ENCODE assay signal across 22 cellular contexts in genomic region chr6:166705070-166705469, GRCh38.
DNase-seq lines count a peak whose midpoint lies in the region; ATAC-seq and TF ChIP-seq lines count a peak whose summit lies in the region.
"Had no signal": no experiment of that assay in that cellular context is flagged by ENCODE, and none has a peak within 500 bp of the region (broad histone marks: within the 10 kb centered on the region; RNA-seq: fewer than 3 reads in every experiment).

No MANE protein-coding gene starts in this region.

- H3K9me3 ChIP-seq in body of pancreas = no peaks in the 10 kb centered on the region
- no peaks in the 10 kb centered on the region for H3K9me3 ChIP-seq in psoas muscle
- no peaks in the 10 kb centered on the region for H3K9me3 ChIP-seq in CD4-positive, alpha-beta memory T cell (ENCODE audit: control insufficient read depth in 1 of 2, low read length in 2 of 2)
- H3K9me3 ChIP-seq: BE2C, SJSA1 had no signal

- no peak overlapping the region for H3K27ac ChIP-seq in body of pancreas
- no peak overlapping the region for H3K27ac ChIP-seq in psoas muscle
- no peak overlapping the region for H3K27ac ChIP-seq in CD4-positive, alpha-beta memory T cell (ENCODE audit: low read depth, low read length)
- H3K27ac ChIP-seq: HL-60, SJSA1 had no signal

- no peak overlapping the region for H3K4me3 ChIP-seq in body of pancreas
- H3K4me3 ChIP-seq in fibroblast of pulmonary artery (replicated peaks; ENCODE audit: low read depth, low read length) = no peak overlapping the region
- no peak overlapping the region for H3K4me3 ChIP-seq in psoas muscle
- H3K4me3 ChIP-seq in CD4-positive, alpha-beta memory T cell (ENCODE audit: low read length in 2 of 2) = no peak overlapping the region
- H3K4me3 ChIP-seq: SJSA1 had no signal

- H3K4me1 ChIP-seq in body of pancreas = peaks cover 27% of the 10 kb centered on the region
- H3K4me1 ChIP-seq in psoas muscle = no peaks in the 10 kb centered on the region
- H3K4me1 ChIP-seq in CD4-positive, alpha-beta memory T cell (ENCODE audit: insufficient read depth, low read length) = no peaks in the 10 kb centered on the region
- H3K4me1 ChIP-seq: BE2C had no signal

- no peak overlapping the region for H3K27ac Mint-ChIP-seq in CD4-positive, alpha-beta memory T cell

- no peaks in the 10 kb centered on the region for H3K27me3 ChIP-seq in body of pancreas
- no peaks in the 10 kb centered on the region for H3K27me3 ChIP-seq in psoas muscle (ENCODE audit: insufficient read depth in 3 of 3, low read length in 2 of 3)
- no peaks in the 10 kb centered on the region for H3K27me3 ChIP-seq in CD4-positive, alpha-beta memory T cell (ENCODE audit: insufficient read depth, low read length)
- H3K27me3 ChIP-seq: BE2C had no signal

- no peak overlapping the region for H3K4me3 Mint-ChIP-seq in CD4-positive, alpha-beta memory T cell

- POLR2A ChIA-PET in CD4-positive, alpha-beta memory T cell (lab: Charles Lee; ENCODE audit: partially characterized antibody) = no interaction called here

- H3K9me3 Mint-ChIP-seq in CD4-positive, alpha-beta memory T cell = no peaks in the 10 kb centered on the region

- DNase-seq in GM04504 (ENCODE audit: low read depth) (peak; percentile 3), body of pancreas (peak; percentile 68 to 81 (median 78)), fibroblast of pulmonary artery (ENCODE audit: low read depth) (peak; percentile 8), psoas muscle (no peak), anterior cingulate cortex (lab: John Stamatoyannopoulos, UW) (no peak)
- DNase-seq in CD4-positive, alpha-beta memory T cell = no peak
- DNase-seq: BE2C, GOT3, HCEC 1CT, Karpas-422, MV-4-11, NCI-H1105, NCI-H1436 treated with DMSO at 0.1 percent for 48 hours, NCI-H187 treated with DMSO at 0.1 percent for 48 hours, NCI-H2171 treated with DMSO at 0.1 percent for 48 hours, NCI-H345, NCI-H524, NCI-H774 had no signal

- no peak for TF ChIP-seq POLR2A in body of pancreas (IDR thresholded peaks at IDR 0.05)

- TF ChIP-seq CTCF in body of pancreas (IDR thresholded peaks at IDR 0.05) (peak in 4 of 7 experiments; percentile 30 to 44 (median 36)), fibroblast of pulmonary artery (IDR thresholded peaks at IDR 0.05; ENCODE audit: low read length, missing control alignments) (no peak), psoas muscle (IDR thresholded peaks at IDR 0.05) (peak; percentile 8)

- H3K36me3 Mint-ChIP-seq in CD4-positive, alpha-beta memory T cell = peaks cover 0 to 10% of the 10 kb centered on the region in 2 donors

- H3K36me3 ChIP-seq in body of pancreas (replicated peaks in 1 of 2; ENCODE audit: insufficient read depth in 1 of 2, low read depth in 2 of 2) = no peaks in the 10 kb centered on the region
- H3K36me3 ChIP-seq in psoas muscle (ENCODE audit: insufficient read depth in 1 of 2, low read depth in 1 of 2) = no peaks in the 10 kb centered on the region
- H3K36me3 ChIP-seq in CD4-positive, alpha-beta memory T cell (ENCODE audit: insufficient read depth, low read length) = no peaks in the 10 kb centered on the region
- H3K36me3 ChIP-seq: BE2C, SJSA1 had no signal

- H3K4me1 Mint-ChIP-seq in CD4-positive, alpha-beta memory T cell = peaks cover 0 to 1% (median 0%) of the 10 kb centered on the region in 4 donors

- CTCF ChIA-PET in CD4-positive, alpha-beta memory T cell (lab: Charles Lee; ENCODE audit: partially characterized antibody) = no interaction called here

- WGBS in body of pancreas, 2 donors = 30 to 33% methylated on average over 7 of the region's 7 CpGs
- 43 to 54% (median 47%) methylated on average over 7 of the region's 7 CpGs for WGBS in psoas muscle, 3 donors

- intact Hi-C loops in body of pancreas (cut with DNase I) = no loop called here
- intact Hi-C loops in psoas muscle (cut with DNase I) = no loop called here
- intact Hi-C loops in CD4-positive, alpha-beta memory T cell (cut with micrococcal nuclease) = no loop called here

- peaks cover 3 to 5% of the 10 kb centered on the region in 2 donors for H3K27me3 Mint-ChIP-seq in CD4-positive, alpha-beta memory T cell

- ATAC-seq in body of pancreas (peak; percentile 70), psoas muscle (peak; percentile 67 to 84 (median 82)), GM21360 (IDR thresholded peaks at IDR 0.05; ENCODE audit: unreplicated experiment) (no peak), GM21619 (IDR thresholded peaks at IDR 0.05; ENCODE audit: unreplicated experiment) (no peak)

Comparison
In these comparisons a context has a peak if more than half of its experiments do, and no peak if none do; other contexts are left out.
1. DNase-seq: peak in GM04504 (single experiment), body of pancreas (4 of 4) and fibroblast of pulmonary artery (single experiment); none in psoas muscle (0 of 2), CD4-positive, alpha-beta memory T cell (0 of 5) and anterior cingulate cortex (0 of 58).
2. ATAC-seq: peak in body of pancreas (single experiment) and psoas muscle (4 of 4); none in GM21360 (single experiment) and GM21619 (single experiment).